14 cellular contexts compared by ENCODE assay signal in the genomic region with DNA sequence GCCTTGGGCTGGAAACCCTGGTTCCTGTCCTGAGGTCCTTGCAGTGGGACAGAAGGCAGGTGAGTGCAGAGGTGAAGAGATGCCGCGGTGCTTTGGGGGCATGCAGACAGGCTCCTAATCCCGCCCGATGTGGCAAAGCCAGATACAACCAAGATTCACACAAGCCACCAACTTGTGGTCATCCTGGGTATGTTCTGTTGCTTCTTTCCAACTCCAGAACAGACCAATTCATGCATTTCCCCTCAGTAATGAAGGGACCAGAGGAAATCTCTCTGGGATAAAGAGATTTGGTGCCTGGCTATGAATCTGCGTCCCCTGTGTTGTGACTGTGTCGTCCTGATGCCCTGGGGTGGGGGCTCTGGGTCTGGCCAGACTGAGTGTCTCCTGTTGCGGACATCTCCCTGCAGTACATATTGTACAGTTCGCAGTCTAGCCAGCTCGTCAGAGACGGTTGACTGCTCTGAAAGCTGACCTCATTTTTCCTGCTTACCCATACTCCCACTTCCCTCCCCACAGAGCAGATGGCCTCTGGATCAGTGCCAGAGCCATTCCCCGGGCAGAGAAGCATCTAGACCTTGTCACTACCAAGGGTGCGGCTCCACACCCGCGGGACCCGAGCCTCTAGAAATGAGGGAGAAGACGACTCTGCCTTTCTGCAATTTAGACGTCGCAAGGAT.
DNase-seq lines count a peak whose midpoint lies in the region; ATAC-seq and TF ChIP-seq lines count a peak whose summit lies in the region.
"Had no signal": no experiment of that assay in that cellular context is flagged by ENCODE, and none has a peak within 500 bp of the region (broad histone marks: within the 10 kb centered on the region; RNA-seq: fewer than 3 reads in every experiment).

No MANE protein-coding gene starts in this region.

- no peak overlapping the region for H3K27ac Mint-ChIP-seq in natural killer cell
- no peak overlapping the region for H3K27ac Mint-ChIP-seq in mesothelial cell of epicardium

- peaks cover 0 to 54% of the 10 kb centered on the region in 2 donors for H3K36me3 ChIP-seq in neuronal stem cell (replicated peaks in 1 of 2; ENCODE audit: control insufficient read depth in 2 of 2, insufficient read depth in 2 of 2, low read length in 2 of 2)
- H3K36me3 ChIP-seq: upper lobe of left lung had no signal

- H2AK5ac ChIP-seq in neuronal stem cell (ENCODE audit: low read depth, low read length), result peak overlapping the region; percentile 17

- H2BK120ac ChIP-seq in neuronal stem cell (ENCODE audit: low read depth, low read length), result no peak overlapping the region

- H3K27ac ChIP-seq in neuronal stem cell (replicated peaks; ENCODE audit: low read length), result no peak overlapping the region
- H3K27ac ChIP-seq: upper lobe of left lung had no signal

- TF ChIP-seq CTCF in epithelial cell of proximal tubule (conservative IDR thresholded peaks at IDR 0.05; ENCODE audit: low read depth, low read length), result no peak
- no peak for TF ChIP-seq CTCF in natural killer cell (IDR thresholded peaks at IDR 0.05)
- TF ChIP-seq CTCF in mesothelial cell of epicardium (IDR thresholded peaks at IDR 0.05; ENCODE audit: unreplicated experiment), result no peak

- peak overlapping the region; percentile 20 for H3K4me3 ChIP-seq in epithelial cell of proximal tubule (ENCODE audit: low read depth, low read length)
- H3K4me3 ChIP-seq in neuronal stem cell (ENCODE audit: low read length in 2 of 2), result no peak overlapping the region
- H3K4me3 ChIP-seq: upper lobe of left lung had no signal

- peaks cover 2 to 30% of the 10 kb centered on the region in 2 donors for H3K9me3 ChIP-seq in neuronal stem cell (replicated peaks in 1 of 2; ENCODE audit: control insufficient read depth in 2 of 2, insufficient read depth in 1 of 2, low read depth in 1 of 2, low read length in 2 of 2)
- H3K9me3 ChIP-seq: upper lobe of left lung had no signal

- H2BK5ac ChIP-seq in neuronal stem cell (ENCODE audit: low read length), result no peak overlapping the region

- H3K23ac ChIP-seq in neuronal stem cell (ENCODE audit: low read depth, low read length, poor library complexity), result no peak overlapping the region

- H3K4me1 ChIP-seq in neuronal stem cell (ENCODE audit: control insufficient read depth in 2 of 2, insufficient read depth in 1 of 2, low read depth in 1 of 2, low read length in 2 of 2), result no peaks in the 10 kb centered on the region
- H3K4me1 ChIP-seq: upper lobe of left lung had no signal

- no peak for ATAC-seq in HG02610 (IDR thresholded peaks at IDR 0.05; ENCODE audit: unreplicated experiment)
- no peak for ATAC-seq in GM19351 (IDR thresholded peaks at IDR 0.05; ENCODE audit: unreplicated experiment)
- no peak for ATAC-seq in natural killer cell
- ATAC-seq: Panc1 had no signal

- no peaks in the 10 kb centered on the region for H3K27me3 Mint-ChIP-seq in natural killer cell (ENCODE audit: low read depth in 2 of 2)
- no peaks in the 10 kb centered on the region for H3K27me3 Mint-ChIP-seq in mesothelial cell of epicardium (ENCODE audit: low read depth)

- H3K9ac ChIP-seq in neuronal stem cell (ENCODE audit: low read depth, low read length, poor library complexity), result no peak overlapping the region

- no peak overlapping the region for H2BK15ac ChIP-seq in neuronal stem cell (ENCODE audit: low read length)

- H2AFZ ChIP-seq in neuronal stem cell (ENCODE audit: low read length), result no peak overlapping the region

- H3K4me3 Mint-ChIP-seq in natural killer cell (no peak overlapping the region), mesothelial cell of epicardium (no peak overlapping the region)

- no peak overlapping the region for H3K14ac ChIP-seq in neuronal stem cell (ENCODE audit: low read length)

- intact Hi-C loops in natural killer cell (cut with micrococcal nuclease), result no loop called here

- peaks cover 0 to 2% of the 10 kb centered on the region in 2 donors for H3K4me1 Mint-ChIP-seq in natural killer cell
- H3K4me1 Mint-ChIP-seq in mesothelial cell of epicardium, result no peaks in the 10 kb centered on the region

- no peak overlapping the region for H4K8ac ChIP-seq in neuronal stem cell (ENCODE audit: low read depth, low read length)

- no peak overlapping the region for H3K4ac ChIP-seq in neuronal stem cell (ENCODE audit: low read length)

- TF ChIP-seq RAD21 in Ishikawa (IDR thresholded peaks at IDR 0.05; ENCODE audit: low read depth), result no peak

- no peak overlapping the region for H3K4me2 ChIP-seq in neuronal stem cell (ENCODE audit: insufficient read depth, low read length, poor library complexity, severe bottlenecking)

- no peak overlapping the region for H2BK12ac ChIP-seq in neuronal stem cell (ENCODE audit: low read length)

- WGBS in neuronal stem cell (ENCODE audit: extremely low coverage in 2 of 2, insufficient read length in 2 of 2, insufficient replicate concordance in 1 of 2), 2 donors, result no CpG with 5 or more reads among the region's 18 CpGs

- H3K36me3 Mint-ChIP-seq in natural killer cell (no peaks in the 10 kb centered on the region), mesothelial cell of epicardium (peaks cover 49% of the 10 kb centered on the region)

- H4K91ac ChIP-seq in neuronal stem cell (ENCODE audit: low read depth, low read length, poor library complexity), result no peak overlapping the region

- H3K79me1 ChIP-seq in neuronal stem cell (ENCODE audit: low read depth, low read length), result no peaks in the 10 kb centered on the region

- peak; percentile 71 for DNase-seq in NCI-H2171 (lab: John Stamatoyannopoulos, UW)
- no peak for DNase-seq in epithelial cell of proximal tubule (ENCODE audit: low read depth)
- DNase-seq in neuronal stem cell (ENCODE audit: low spot score), result no peak
- no peak for DNase-seq in natural killer cell
- DNase-seq in mesothelial cell of epicardium (ENCODE audit: low spot score in 2 of 2, unreplicated experiment in 2 of 2), result no peak
- DNase-seq: activated CD4-positive, CD25-positive, alpha-beta regulatory T cell treated with anti-CD3 and anti-CD28 coated beads, Interleukin-2, amount 50 U/mL, for 72 hours; NCI-H226; stimulated activated CD4-positive, alpha-beta T cell treated with anti-CD3 and anti-CD28 coated beads, Interleukin-2, amount 100 ng/mL, for 24 hours; T-helper 2 cell had no signal

- H3K27me3 ChIP-seq in neuronal stem cell (ENCODE audit: control insufficient read depth in 3 of 3, insufficient read depth in 3 of 3, low read depth in 1 of 3, low read length in 3 of 3), result no peaks in the 10 kb centered on the region
- H3K27me3 ChIP-seq: upper lobe of left lung had no signal

- peak overlapping the region; percentile 52 for H3K18ac ChIP-seq in neuronal stem cell (ENCODE audit: low read length)

- no peak for TF ChIP-seq EP300 in Ishikawa (IDR thresholded peaks at IDR 0.05; ENCODE audit: borderline replicate concordance)

- no peaks in the 10 kb centered on the region for H3K9me3 Mint-ChIP-seq in natural killer cell
- peaks cover 18% of the 10 kb centered on the region for H3K9me3 Mint-ChIP-seq in mesothelial cell of epicardium

TF ChIP-seq in Ishikawa, 13 proteins besides CTCF, POLR2A, EP300 and RAD21:
- no peak for TF ChIP-seq TAF1 (IDR thresholded peaks at IDR 0.05; ENCODE audit: low read depth)
- TF ChIP-seq NFIC (IDR thresholded peaks at IDR 0.05), result peak; percentile 73
- TF ChIP-seq TCF12 (IDR thresholded peaks at IDR 0.05; ENCODE audit: low read depth), result peak; percentile 22; the same call in 1 of the 2 replicates
